ENCODE assay signal across 8 cellular contexts in the genomic region with DNA sequence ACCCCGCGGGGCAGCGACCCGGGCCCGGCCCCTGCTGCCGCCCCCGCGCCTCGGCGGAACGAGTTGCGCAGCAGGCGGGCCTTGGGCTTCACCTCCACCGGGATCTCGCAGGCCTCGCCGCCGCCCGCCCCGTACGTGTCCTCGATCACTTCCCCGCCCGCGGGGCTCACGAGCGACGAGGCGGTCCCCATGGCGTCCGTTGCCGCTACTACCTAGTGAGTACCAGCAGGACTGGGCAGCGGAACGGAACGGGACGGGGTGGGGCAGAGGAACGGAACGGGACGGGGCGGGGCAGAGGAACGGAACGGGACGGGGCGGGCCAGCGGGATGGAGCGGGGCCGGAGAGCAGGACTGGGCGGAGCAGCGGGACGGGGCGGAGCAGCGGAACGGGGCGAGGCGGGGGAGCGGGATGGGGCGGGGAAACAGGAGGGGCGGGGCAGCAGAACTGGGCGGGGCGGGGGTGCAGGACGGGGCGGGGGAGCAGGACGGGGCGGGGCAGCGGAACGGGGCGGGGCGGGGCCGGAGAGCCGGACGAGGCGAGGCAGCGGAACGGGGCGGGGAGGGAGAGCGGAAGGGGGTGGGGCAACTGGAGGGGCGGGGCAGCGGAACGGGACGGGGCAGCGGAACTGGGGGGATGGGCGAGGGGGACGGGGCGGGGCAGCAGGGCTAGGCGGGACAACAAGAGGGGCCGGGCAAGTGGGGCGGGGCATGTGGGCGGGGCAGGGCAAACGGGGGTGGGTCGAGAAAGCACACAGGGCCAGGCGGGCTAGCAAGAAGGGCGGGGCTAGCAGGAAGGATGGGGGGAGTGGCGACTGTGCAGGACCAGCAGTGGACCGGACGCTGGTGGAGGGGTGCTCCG.
DNase-seq lines count a peak whose midpoint lies in the region; ATAC-seq, FAIRE-seq and TF ChIP-seq lines count a peak whose summit lies in the region.

A gene with protein sequence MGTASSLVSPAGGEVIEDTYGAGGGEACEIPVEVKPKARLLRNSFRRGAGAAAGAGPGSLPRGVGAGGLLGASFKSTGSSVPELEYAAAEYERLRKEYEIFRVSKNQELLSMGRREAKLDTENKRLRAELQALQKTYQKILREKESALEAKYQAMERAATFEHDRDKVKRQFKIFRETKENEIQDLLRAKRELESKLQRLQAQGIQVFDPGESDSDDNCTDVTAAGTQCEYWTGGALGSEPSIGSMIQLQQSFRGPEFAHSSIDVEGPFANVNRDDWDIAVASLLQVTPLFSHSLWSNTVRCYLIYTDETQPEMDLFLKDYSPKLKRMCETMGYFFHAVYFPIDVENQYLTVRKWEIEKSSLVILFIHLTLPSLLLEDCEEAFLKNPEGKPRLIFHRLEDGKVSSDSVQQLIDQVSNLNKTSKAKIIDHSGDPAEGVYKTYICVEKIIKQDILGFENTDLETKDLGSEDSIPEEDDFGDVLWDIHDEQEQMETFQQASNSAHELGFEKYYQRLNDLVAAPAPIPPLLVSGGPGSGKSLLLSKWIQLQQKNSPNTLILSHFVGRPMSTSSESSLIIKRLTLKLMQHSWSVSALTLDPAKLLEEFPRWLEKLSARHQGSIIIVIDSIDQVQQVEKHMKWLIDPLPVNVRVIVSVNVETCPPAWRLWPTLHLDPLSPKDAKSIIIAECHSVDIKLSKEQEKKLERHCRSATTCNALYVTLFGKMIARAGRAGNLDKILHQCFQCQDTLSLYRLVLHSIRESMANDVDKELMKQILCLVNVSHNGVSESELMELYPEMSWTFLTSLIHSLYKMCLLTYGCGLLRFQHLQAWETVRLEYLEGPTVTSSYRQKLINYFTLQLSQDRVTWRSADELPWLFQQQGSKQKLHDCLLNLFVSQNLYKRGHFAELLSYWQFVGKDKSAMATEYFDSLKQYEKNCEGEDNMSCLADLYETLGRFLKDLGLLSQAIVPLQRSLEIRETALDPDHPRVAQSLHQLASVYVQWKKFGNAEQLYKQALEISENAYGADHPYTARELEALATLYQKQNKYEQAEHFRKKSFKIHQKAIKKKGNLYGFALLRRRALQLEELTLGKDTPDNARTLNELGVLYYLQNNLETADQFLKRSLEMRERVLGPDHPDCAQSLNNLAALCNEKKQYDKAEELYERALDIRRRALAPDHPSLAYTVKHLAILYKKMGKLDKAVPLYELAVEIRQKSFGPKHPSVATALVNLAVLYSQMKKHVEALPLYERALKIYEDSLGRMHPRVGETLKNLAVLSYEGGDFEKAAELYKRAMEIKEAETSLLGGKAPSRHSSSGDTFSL (N-terminal part only) (minus strand): TSS at position 245 of the 859 bp plus-strand sequence. CDS start 54 bp downstream, at position 191.

- DNase-seq in GM18507 (ENCODE audit: extremely low spot score, insufficient read length, low read depth) (peak; percentile 94), NCI-H2029 (lab: John Stamatoyannopoulos, UW) (peak; percentile 97), T-helper 9 cell (peak; percentile 100), astrocyte of the cerebellum (ENCODE audit: low read depth) (peak; percentile 89), hepatic stellate cell (ENCODE audit: low spot score) (peak; percentile 94), retinal pigment epithelial cell (ENCODE audit: low read depth) (peak; percentile 85), retina (no peak)

- FAIRE-seq in GM18507 (lab: Jason Lieb, UNC), result peak; percentile 94

- in situ Hi-C loops in astrocyte of the cerebellum (cut with HindIII; ENCODE audit: low sequenced_read_pairs), result no loop called here

- peak; percentile 75 for ATAC-seq in HG02973 (IDR thresholded peaks at IDR 0.05; ENCODE audit: unreplicated experiment)

- TF ChIP-seq CTCF in astrocyte of the cerebellum (IDR thresholded peaks at IDR 0.05; ENCODE audit: low read depth, low read length, missing control alignments) (no peak), retinal pigment epithelial cell (conservative IDR thresholded peaks at IDR 0.05; ENCODE audit: low read depth, low read length) (no peak)

- H3K4me3 ChIP-seq in astrocyte of the cerebellum (ENCODE audit: low read depth, low read length), result peak within 1 kb of the TSS; percentile 71
- peak within 1 kb of the TSS; percentile 76 for H3K4me3 ChIP-seq in retinal pigment epithelial cell (ENCODE audit: low read length)
